Comparison of ENCODE assay signal across 19 cellular contexts in the genomic region with DNA sequence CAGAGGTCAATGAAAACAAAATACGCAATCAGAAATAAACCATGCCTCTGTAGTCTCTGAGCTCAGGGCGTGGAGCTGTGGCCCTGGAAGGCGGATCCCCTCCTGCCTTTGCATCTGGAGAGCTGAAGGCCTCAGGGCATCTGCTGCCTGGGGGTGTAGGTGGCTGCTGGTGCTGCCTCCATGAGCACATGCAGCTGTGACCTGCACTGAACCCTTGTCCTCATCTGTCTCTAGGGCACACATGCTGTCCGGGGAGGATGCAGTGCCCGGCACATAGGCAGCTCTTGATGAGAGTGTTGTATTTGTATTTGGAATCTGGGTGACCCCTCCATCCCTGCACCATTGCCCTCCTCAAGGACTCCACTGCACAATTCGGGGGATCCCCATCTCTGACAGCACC.
"Had no signal": no experiment of that assay in that cellular context is flagged by ENCODE, and none has a peak within 500 bp of the region (broad histone marks: within the 10 kb centered on the region; RNA-seq: fewer than 3 reads in every experiment).

No MANE protein-coding gene starts in this region.

- H3K27ac Mint-ChIP-seq: activated CD4-positive, alpha-beta memory T cell treated with anti-CD3 and anti-CD28 coated beads, Interleukin-2, amount 10 ng/mL, durations not matched to agents 7 days and 5 days; activated CD4-positive, alpha-beta T cell treated with anti-CD3 and anti-CD28 coated beads for 36 hours; activated naive CD4-positive, alpha-beta T cell treated with anti-CD3 and anti-CD28 coated beads, Interleukin-2, amount 10 ng/mL, durations not matched to agents 7 days and 5 days; activated naive CD8-positive, alpha-beta T cell treated with anti-CD3 and anti-CD28 coated beads, Interleukin-2, amount 10 ng/mL, durations not matched to agents 7 days and 5 days; activated T-helper 1 cell treated with anti-CD3 and anti-CD28 coated beads, Interleukin-12 subunit alpha, Interleukin-12 subunit beta, Interleukin-2, Interleukin-4 antibody, amounts not matched to agents 30 ng/mL and 10 ng/mL and 1 ng/mL, durations not matched to agents 14 hours and 24 hours and 36 hours; T-cell had no signal

- H3K36me3 Mint-ChIP-seq: activated naive CD4-positive, alpha-beta T cell treated with anti-CD3 and anti-CD28 coated beads, Interleukin-2, amount 10 ng/mL, durations not matched to agents 7 days and 5 days; activated naive CD8-positive, alpha-beta T cell treated with anti-CD3 and anti-CD28 coated beads, Interleukin-2, amount 10 ng/mL, durations not matched to agents 7 days and 5 days; T-cell had no signal

- ATAC-seq: activated CD4-positive, alpha-beta T cell treated with anti-CD3 and anti-CD28 coated beads for 36 hours; T-cell had no signal

- H3K9me3 Mint-ChIP-seq: activated T-helper 1 cell treated with anti-CD3 and anti-CD28 coated beads, Interleukin-12 subunit alpha, Interleukin-12 subunit beta, Interleukin-2, Interleukin-4 antibody, amounts not matched to agents 30 ng/mL and 10 ng/mL and 1 ng/mL, durations not matched to agents 14 hours and 24 hours and 36 hours had no signal

- DNase-seq: activated CD4-positive, alpha-beta memory T cell treated with anti-CD3 and anti-CD28 coated beads, Interleukin-2, amount 10 ng/mL, durations not matched to agents 7 days and 5 days; activated CD4-positive, alpha-beta T cell treated with anti-CD3 and anti-CD28 coated beads for 36 hours; activated CD4-positive, alpha-beta T cell treated with anti-CD3 and anti-CD28 coated beads, Interleukin-2, amount 50 U/mL, for 1 hour; activated gamma-delta T cell; activated naive CD4-positive, alpha-beta T cell treated with anti-CD3 and anti-CD28 coated beads, Interleukin-2, amount 10 ng/mL, durations not matched to agents 7 days and 5 days; activated naive CD8-positive, alpha-beta T cell treated with anti-CD3 and anti-CD28 coated beads, Interleukin-2, amount 10 ng/mL, durations not matched to agents 7 days and 5 days; activated T-cell treated with anti-CD3 and anti-CD28 coated beads, Interleukin-2, amount 50 U/mL, for 1 hour; anterior cingulate cortex; cerebellar nuclear complex; NCI-H1092; NCI-H1436; NCI-H187 treated with DMSO at 0.1 percent for 48 hours; NCI-H2171 treated with DMSO at 0.1 percent for 48 hours; NCI-H226; NCI-H82; T-cell; T-helper 2 cell; T1000 had no signal
